Comparison of ENCODE assay signal across 1 cellular context in genomic region chr16:50940275-50940854, GRCh38.
TF ChIP-seq lines count a peak whose summit lies in the region.

No MANE protein-coding gene starts in this region.

TF ChIP-seq in H1, 55 proteins besides CTCF, POLR2A, EP300 and RAD21 (continued from another document):
- no peak for TF ChIP-seq KDM5A (IDR thresholded peaks at IDR 0.05; ENCODE audit: low read length)
- no peak for TF ChIP-seq CEBPB (IDR thresholded peaks at IDR 0.05; ENCODE audit: low read depth, low read length)
- TF ChIP-seq JUN (IDR thresholded peaks at IDR 0.05; ENCODE audit: low read depth, low read length): no peak
- no peak for TF ChIP-seq TAF7 (optimal IDR thresholded peaks at IDR 0.05; ENCODE audit: borderline replicate concordance, low read depth, low read length)
- TF ChIP-seq CHD7 (IDR thresholded peaks at IDR 0.05; ENCODE audit: insufficient replicate concordance, low read length): no peak
- TF ChIP-seq TEAD4 (IDR thresholded peaks at IDR 0.05; ENCODE audit: low read depth, low read length): no peak
- TF ChIP-seq CHD2 (IDR thresholded peaks at IDR 0.05; ENCODE audit: low read length): no peak
- TF ChIP-seq HDAC6 (IDR thresholded peaks at IDR 0.05; ENCODE audit: low read depth, low read length): no peak
- no peak for TF ChIP-seq HDAC2 (IDR thresholded peaks at IDR 0.05; ENCODE audit: borderline replicate concordance in 1 of 2, low read depth in 2 of 2, low read length in 2 of 2)
- TF ChIP-seq RBBP5 (IDR thresholded peaks at IDR 0.05; ENCODE audit: borderline replicate concordance, low read depth, low read length): no peak
- no peak for TF ChIP-seq SP1 (IDR thresholded peaks at IDR 0.05; ENCODE audit: low read depth, low read length)
- TF ChIP-seq BACH1 (IDR thresholded peaks at IDR 0.05; ENCODE audit: low read length): no peak
- TF ChIP-seq ASH2L (IDR thresholded peaks at IDR 0.05; ENCODE audit: low read length): no peak
- TF ChIP-seq SP2 (IDR thresholded peaks at IDR 0.05; ENCODE audit: low read length): no peak
- TF ChIP-seq NRF1 (IDR thresholded peaks at IDR 0.05; ENCODE audit: low read depth, low read length): no peak
